Comparison of ENCODE assay signal across 17 cellular contexts in the genomic region with DNA sequence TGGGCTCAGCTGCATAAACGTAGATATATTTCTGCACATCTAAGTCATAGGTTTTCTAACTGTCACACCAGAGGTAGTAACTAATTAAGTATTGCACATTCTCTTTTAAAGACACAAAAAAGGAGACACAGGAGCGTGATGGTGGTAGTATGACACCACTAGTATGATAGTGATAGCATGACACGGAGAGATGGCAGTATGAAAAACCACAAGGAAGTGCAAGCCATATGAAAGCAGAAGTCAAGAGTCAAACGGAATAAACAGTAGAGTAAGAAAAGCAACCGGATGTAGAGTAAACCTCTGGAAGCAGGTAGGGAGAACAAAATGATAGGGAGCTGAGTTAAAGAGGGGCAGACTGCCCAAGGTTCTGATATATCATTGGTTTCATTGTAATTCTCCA.
DNase-seq lines count a peak whose midpoint lies in the region; ATAC-seq lines count a peak whose summit lies in the region.
"Had no signal": no experiment of that assay in that cellular context is flagged by ENCODE, and none has a peak within 500 bp of the region (broad histone marks: within the 10 kb centered on the region; RNA-seq: fewer than 3 reads in every experiment).

No MANE protein-coding gene starts in this region.

- peak overlapping the region in 9 of 11 experiments; percentile 4 to 67 (median 36); a peak in 14 of 22 replicates for H3K4me2 ChIP-seq in BLaER1 treated with 17β-estradiol and CSF1 and Interleukin-3, amounts not matched to agents 10 nM and 100 nM
- no peak overlapping the region for H3K4me2 ChIP-seq in neuronal stem cell (ENCODE audit: insufficient read depth, low read length, poor library complexity, severe bottlenecking)

- H2BK5ac ChIP-seq in neuronal stem cell (ENCODE audit: low read length) = no peak overlapping the region

- H2BK12ac ChIP-seq in neuronal stem cell (ENCODE audit: low read length) = no peak overlapping the region

- H3K14ac ChIP-seq in neuronal stem cell (ENCODE audit: low read length) = no peak overlapping the region

- no peaks in the 10 kb centered on the region for H3K9me3 ChIP-seq in BLaER1 treated with 17β-estradiol and CSF1 and Interleukin-3, amounts not matched to agents 10 nM and 100 nM (replicated peaks in 1 of 11)
- no peaks in the 10 kb centered on the region for H3K9me3 ChIP-seq in neuronal stem cell (replicated peaks in 1 of 2; ENCODE audit: control insufficient read depth in 2 of 2, insufficient read depth in 1 of 2, low read depth in 1 of 2, low read length in 2 of 2)

- no peaks in the 10 kb centered on the region for H3K36me3 ChIP-seq in BLaER1 treated with 17β-estradiol and CSF1 and Interleukin-3, amounts not matched to agents 10 nM and 100 nM
- no peaks in the 10 kb centered on the region for H3K36me3 ChIP-seq in neuronal stem cell (replicated peaks in 1 of 2; ENCODE audit: control insufficient read depth in 2 of 2, insufficient read depth in 2 of 2, low read length in 2 of 2)

- no peak overlapping the region for H3K4me3 Mint-ChIP-seq in stimulated activated memory B cell treated with anti-CD40 and anti-IgM and Interleukin-4, amounts not matched to agents 10 μg/mL and 1 μg/mL and 100 μg/mL, for 72 hours
- H3K4me3 Mint-ChIP-seq: endodermal cell had no signal

- H3K27me3 ChIP-seq in BLaER1 treated with 17β-estradiol and CSF1 and Interleukin-3, amounts not matched to agents 10 nM and 100 nM = no peaks in the 10 kb centered on the region
- no peaks in the 10 kb centered on the region for H3K27me3 ChIP-seq in neuronal stem cell (ENCODE audit: control insufficient read depth in 3 of 3, insufficient read depth in 3 of 3, low read depth in 1 of 3, low read length in 3 of 3)

- no peak overlapping the region for H4K8ac ChIP-seq in neuronal stem cell (ENCODE audit: low read depth, low read length)

- no peak overlapping the region for H2BK120ac ChIP-seq in neuronal stem cell (ENCODE audit: low read depth, low read length)

- DNase-seq in NOMO-1 treated with dmso at 0.1 percent for 144 hours (lab: John Stamatoyannopoulos, UW; ENCODE audit: unreplicated experiment) (peak; percentile 77), D341Med (ENCODE audit: low spot score) (no peak), hepatic stellate cell (ENCODE audit: low spot score) (no peak), neuronal stem cell (ENCODE audit: low spot score) (no peak)
- DNase-seq: activated CD4-positive, CD25-positive, alpha-beta regulatory T cell; activated CD8-positive, alpha-beta memory T cell treated with anti-CD3 and anti-CD28 coated beads, Interleukin-2, amount 50 U/mL, for 48 hours; endodermal cell; foreskin melanocyte; NCI-H1092; stimulated activated CD4-positive, alpha-beta T cell treated with anti-CD3 and anti-CD28 coated beads, Interleukin-12 subunit alpha, Interleukin-12 subunit beta, amount 100 ng/mL, for 4 hours; substantia nigra; SW 1271 had no signal

- peaks cover 4% of the 10 kb centered on the region for H3K9me3 Mint-ChIP-seq in stimulated activated memory B cell treated with anti-CD40 and anti-IgM and Interleukin-4, amounts not matched to agents 10 μg/mL and 1 μg/mL and 100 μg/mL, for 72 hours
- H3K9me3 Mint-ChIP-seq: endodermal cell had no signal

- H3K36me3 Mint-ChIP-seq in stimulated activated memory B cell treated with anti-CD40 and anti-IgM and Interleukin-4, amounts not matched to agents 10 μg/mL and 1 μg/mL and 100 μg/mL, for 72 hours = no peaks in the 10 kb centered on the region
- H3K36me3 Mint-ChIP-seq: activated naive CD4-positive, alpha-beta T cell treated with anti-CD3 and anti-CD28 coated beads, Interleukin-2, amount 50 U/mL, for 72 hours had no signal

- H2BK15ac ChIP-seq in neuronal stem cell (ENCODE audit: low read length) = no peak overlapping the region

- no peak overlapping the region for H3K18ac ChIP-seq in neuronal stem cell (ENCODE audit: low read length)

- no peak overlapping the region for H3K27ac Mint-ChIP-seq in stimulated activated memory B cell treated with anti-CD40 and anti-IgM and Interleukin-4, amounts not matched to agents 10 μg/mL and 1 μg/mL and 100 μg/mL, for 72 hours
- H3K27ac Mint-ChIP-seq: activated naive CD4-positive, alpha-beta T cell treated with anti-CD3 and anti-CD28 coated beads, Interleukin-2, amount 50 U/mL, for 72 hours; endodermal cell had no signal

- no peak overlapping the region for H3K4ac ChIP-seq in neuronal stem cell (ENCODE audit: low read length)

- WGBS in neuronal stem cell (ENCODE audit: extremely low coverage in 2 of 2, insufficient read length in 2 of 2, insufficient replicate concordance in 1 of 2), 2 donors = no CpG with 5 or more reads among the region's 5 CpGs

- no peaks in the 10 kb centered on the region for H3K27me3 Mint-ChIP-seq in stimulated activated memory B cell treated with anti-CD40 and anti-IgM and Interleukin-4, amounts not matched to agents 10 μg/mL and 1 μg/mL and 100 μg/mL, for 72 hours

- no peak overlapping the region for H3K9ac ChIP-seq in BLaER1 treated with 17β-estradiol and CSF1 and Interleukin-3, amounts not matched to agents 10 nM and 100 nM
- H3K9ac ChIP-seq in neuronal stem cell (ENCODE audit: low read depth, low read length, poor library complexity) = no peak overlapping the region

- ATAC-seq in GM19452 (IDR thresholded peaks at IDR 0.05; ENCODE audit: unreplicated experiment) = peak; percentile 62
- peak; percentile 69 for ATAC-seq in HG03175 (IDR thresholded peaks at IDR 0.05; ENCODE audit: unreplicated experiment)
- no peak for ATAC-seq in stimulated activated memory B cell treated with anti-CD40 and anti-IgM and Interleukin-4, amounts not matched to agents 10 μg/mL and 1 μg/mL and 100 μg/mL, for 72 hours
- ATAC-seq: activated naive CD4-positive, alpha-beta T cell treated with anti-CD3 and anti-CD28 coated beads, Interleukin-2, amount 50 U/mL, for 72 hours had no signal

- H3K4me1 ChIP-seq in BLaER1 treated with 17β-estradiol and CSF1 and Interleukin-3, amounts not matched to agents 10 nM and 100 nM = peaks cover 5 to 39% (median 10%) of the 10 kb centered on the region in 10 experiments; a peak in 14 of 20 replicates
- H3K4me1 ChIP-seq in neuronal stem cell (ENCODE audit: control insufficient read depth in 2 of 2, insufficient read depth in 1 of 2, low read depth in 1 of 2, low read length in 2 of 2) = no peaks in the 10 kb centered on the region

- no peak overlapping the region for H2AFZ ChIP-seq in neuronal stem cell (ENCODE audit: low read length)

- H3K23ac ChIP-seq in neuronal stem cell (ENCODE audit: low read depth, low read length, poor library complexity) = no peak overlapping the region

- no peak overlapping the region for H2AK5ac ChIP-seq in neuronal stem cell (ENCODE audit: low read depth, low read length)

- no peak overlapping the region for H3K4me3 ChIP-seq in BLaER1 treated with 17β-estradiol and CSF1 and Interleukin-3, amounts not matched to agents 10 nM and 100 nM
- H3K4me3 ChIP-seq in neuronal stem cell (ENCODE audit: low read length in 2 of 2) = no peak overlapping the region

- no peaks in the 10 kb centered on the region for H4K20me1 ChIP-seq in BLaER1 treated with 17β-estradiol and CSF1 and Interleukin-3, amounts not matched to agents 10 nM and 100 nM

- H3K27ac ChIP-seq in BLaER1 treated with 17β-estradiol and CSF1 and Interleukin-3, amounts not matched to agents 10 nM and 100 nM = 0 out of 22 replicates have a peak overlapping the region, but pooled peaks of 1 of the 11 experiments have one; percentile 16
- no peak overlapping the region for H3K27ac ChIP-seq in neuronal stem cell (replicated peaks; ENCODE audit: low read length)

- H3K79me1 ChIP-seq in neuronal stem cell (ENCODE audit: low read depth, low read length) = no peaks in the 10 kb centered on the region

- H4K91ac ChIP-seq in neuronal stem cell (ENCODE audit: low read depth, low read length, poor library complexity) = no peak overlapping the region

- H3K4me1 Mint-ChIP-seq in stimulated activated memory B cell treated with anti-CD40 and anti-IgM and Interleukin-4, amounts not matched to agents 10 μg/mL and 1 μg/mL and 100 μg/mL, for 72 hours = no peaks in the 10 kb centered on the region
- H3K4me1 Mint-ChIP-seq: endodermal cell had no signal
